Comparison of ENCODE assay signal across 22 cellular contexts in the genomic region with DNA sequence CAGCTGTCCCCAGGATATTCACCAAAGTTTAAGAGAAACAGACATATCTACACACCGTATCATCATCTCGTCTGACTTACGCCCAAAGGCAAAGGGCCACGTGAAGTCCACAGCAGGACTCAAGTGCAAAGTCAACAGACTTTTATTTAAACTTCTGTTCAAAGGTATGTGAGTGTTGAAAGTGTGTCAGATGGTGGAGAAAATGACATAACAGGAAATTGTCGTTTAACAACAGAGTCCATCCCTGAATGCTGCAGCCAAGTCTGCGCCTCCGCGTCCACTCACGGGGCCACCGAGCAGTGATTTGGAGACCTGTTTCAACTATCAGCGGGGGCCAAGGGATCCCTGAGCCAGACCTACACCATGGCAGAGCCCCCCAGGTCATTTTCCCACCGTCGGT.
DNase-seq lines count a peak whose midpoint lies in the region; ATAC-seq, FAIRE-seq and TF ChIP-seq lines count a peak whose summit lies in the region.
"Had no signal": no experiment of that assay in that cellular context is flagged by ENCODE, and none has a peak within 500 bp of the region (broad histone marks: within the 10 kb centered on the region; RNA-seq: fewer than 3 reads in every experiment).

No MANE protein-coding gene starts in this region.

- no peaks in the 10 kb centered on the region for H3K9me2 ChIP-seq in hepatocyte (replicated peaks; ENCODE audit: insufficient read depth)

- H3K14ac ChIP-seq in trophoblast cell (ENCODE audit: low read length) = no peak overlapping the region

- H3K79me2 ChIP-seq in hepatocyte (no peaks in the 10 kb centered on the region), trophoblast cell (ENCODE audit: control insufficient read depth, insufficient read depth, low read length, poor library complexity) (no peaks in the 10 kb centered on the region)

- no peak overlapping the region for H2BK120ac ChIP-seq in trophoblast cell (ENCODE audit: insufficient read depth, low read length, poor library complexity)

- H3K4ac ChIP-seq in trophoblast cell (ENCODE audit: low read depth, low read length) = no peak overlapping the region

- H4K91ac ChIP-seq in trophoblast cell (ENCODE audit: low read depth, low read length) = no peak overlapping the region

- H4K12ac ChIP-seq in trophoblast cell (ENCODE audit: low read depth, low read length) = no peak overlapping the region

- no peak overlapping the region for H3K9ac ChIP-seq in trophoblast cell (ENCODE audit: low read length)

- no peak for ATAC-seq in HG02870 (IDR thresholded peaks at IDR 0.05; ENCODE audit: unreplicated experiment)
- no peak for ATAC-seq in GM18517 (IDR thresholded peaks at IDR 0.05; ENCODE audit: unreplicated experiment)
- ATAC-seq: heart left ventricle; stimulated activated naive CD8-positive, alpha-beta T cell treated with anti-CD3 and anti-CD28 coated beads, Interleukin-15, Interleukin-2, amounts not matched to agents 100 U/mL and 50 U/mL, for 24 hours; T-cell had no signal

- WGBS in hepatocyte (ENCODE audit: low lambda C conversion rate, missing lambda C conversion rate) = 71% methylated on average over 13 of the region's 13 CpGs
- no CpG with 5 or more reads among the region's 13 CpGs for WGBS in trophoblast cell (ENCODE audit: extremely low coverage, insufficient coverage, insufficient read length)

- DNase-seq in DMS53 (lab: John Stamatoyannopoulos, UW) (peak; percentile 86), NCI-H146 (lab: John Stamatoyannopoulos, UW) (peak; percentile 77), hepatocyte (ENCODE audit: low spot score) (peak; percentile 48), trophoblast cell (peak; percentile 19 to 62), GM19239 (ENCODE audit: insufficient read length, low spot score) (no peak), cortex of kidney (lab: John Stamatoyannopoulos, UW) (no peak)
- DNase-seq: activated CD4-positive, alpha-beta T cell treated with anti-CD3 and anti-CD28 coated beads, Interleukin-2, amount 10 ng/mL, durations not matched to agents 24 days and 14 days; DND-41; heart left ventricle; Kasumi-1; mammary epithelial cell; NCI-H1105 treated with DMSO at 0.1 percent for 48 hours; NCI-H526 treated with DMSO at 0.1 percent for 48 hours; SHP77 treated with DMSO at 0.1 percent for 48 hours; stimulated activated CD4-positive, alpha-beta T cell treated with anti-CD3 and anti-CD28 coated beads, Interleukin-2, amount 100 ng/mL, for 48 hours; stimulated activated naive CD8-positive, alpha-beta T cell treated with anti-CD3 and anti-CD28 coated beads, Interleukin-15, Interleukin-2, amounts not matched to agents 100 U/mL and 50 U/mL, for 24 hours; T-cell had no signal

- FAIRE-seq in GM19239 (lab: Jason Lieb, UNC) = no peak
- FAIRE-seq: endometrium, HTR-8/SVneo had no signal

- H4K8ac ChIP-seq in trophoblast cell (ENCODE audit: low read depth, low read length) = no peak overlapping the region

- no peaks in the 10 kb centered on the region for H3K27me3 ChIP-seq in hepatocyte
- H3K27me3 ChIP-seq in trophoblast cell (ENCODE audit: insufficient read depth, low read length) = no peaks in the 10 kb centered on the region
- H3K27me3 ChIP-seq: heart left ventricle, tibial artery had no signal

- H2AK5ac ChIP-seq in trophoblast cell (ENCODE audit: low read length) = no peak overlapping the region

- H3K27ac ChIP-seq in hepatocyte (peak overlapping the region; percentile 80), trophoblast cell (ENCODE audit: low read depth, low read length) (no peak overlapping the region)
- H3K27ac ChIP-seq: heart left ventricle, tibial artery had no signal

- H3K23ac ChIP-seq in trophoblast cell (ENCODE audit: low read length) = no peak overlapping the region

- H3K79me1 ChIP-seq in trophoblast cell (ENCODE audit: low read length) = peaks cover 3% of the 10 kb centered on the region

- H3K18ac ChIP-seq in trophoblast cell (ENCODE audit: low read length) = no peak overlapping the region

- no peak overlapping the region for H2BK5ac ChIP-seq in trophoblast cell (ENCODE audit: low read depth, low read length, poor library complexity)

- no peak overlapping the region for H2BK12ac ChIP-seq in trophoblast cell (ENCODE audit: low read length)

- H3K4me1 ChIP-seq in hepatocyte (ENCODE audit: insufficient read depth) (peaks cover 22% of the 10 kb centered on the region), trophoblast cell (ENCODE audit: control insufficient read depth in 1 of 2, insufficient read depth in 2 of 2, low read length in 2 of 2) (peaks cover 10 to 12% of the 10 kb centered on the region in 2 experiments)

- no peak for TF ChIP-seq CTCF in hepatocyte (IDR thresholded peaks at IDR 0.05; ENCODE audit: poor library complexity)

- no peak overlapping the region for H3K4me3 ChIP-seq in hepatocyte
- H3K4me3 ChIP-seq in trophoblast cell (ENCODE audit: low read depth, low read length) = no peak overlapping the region
- H3K4me3 ChIP-seq: tibial artery had no signal

- H3K36me3 ChIP-seq in hepatocyte (replicated peaks; ENCODE audit: insufficient read depth, low read depth) = no peaks in the 10 kb centered on the region
- no peaks in the 10 kb centered on the region for H3K36me3 ChIP-seq in trophoblast cell (ENCODE audit: control insufficient read depth in 1 of 2, insufficient read depth in 2 of 2, low read length in 2 of 2)
- H3K36me3 ChIP-seq: heart left ventricle, tibial artery had no signal

- H2AFZ ChIP-seq in hepatocyte (no peak overlapping the region), trophoblast cell (ENCODE audit: insufficient read depth, low read length, poor library complexity) (no peak overlapping the region)

- H3K9me3 ChIP-seq in hepatocyte (ENCODE audit: low read depth) (no peaks in the 10 kb centered on the region), trophoblast cell (ENCODE audit: insufficient read depth, low read depth, low read length) (peaks cover 3% of the 10 kb centered on the region)
- H3K9me3 ChIP-seq: heart left ventricle, tibial artery had no signal

- no peak overlapping the region for H3K4me2 ChIP-seq in hepatocyte
- H3K4me2 ChIP-seq in trophoblast cell (ENCODE audit: low read length) = no peak overlapping the region

- H4K20me1 ChIP-seq in hepatocyte (ENCODE audit: insufficient read depth, poor library complexity, severe bottlenecking) = no peaks in the 10 kb centered on the region

Comparison
In these comparisons a context has a peak if more than half of its experiments do, and no peak if none do; other contexts are left out.
1. DNase-seq: peak in DMS53 (single experiment), NCI-H146 (single experiment), hepatocyte (single experiment) and trophoblast cell (2 of 2); none in GM19239 (single experiment) and cortex of kidney (single experiment).